ENCODE assay signal across 8 cellular contexts in genomic region chr15:72199721-72200212, GRCh38. TPM values are rescaled to one million over a fixed set of nuclear protein-coding genes. Genes with fewer than 3 reads are reported as not detected.
A peak's percentile ranks its signal among the peaks of the same experiment; 100 is the strongest.
DNase-seq lines count a peak whose midpoint lies in the region; TF ChIP-seq lines count a peak whose summit lies in the region.

No MANE protein-coding gene starts in this region.

- TF ChIP-seq CTCF in Loucy (conservative IDR thresholded peaks at IDR 0.05; ENCODE audit: low read length): peak; percentile 92
- TF ChIP-seq CTCF in glutamatergic neuron (IDR thresholded peaks at IDR 0.05; ENCODE audit: partially characterized antibody, unreplicated experiment): peak; percentile 85
- TF ChIP-seq CTCF in uterus (IDR thresholded peaks at IDR 0.05): peak; percentile 82 to 89 (median 86)

- peaks cover 47% of the 10 kb centered on the region for H4K20me1 ChIP-seq in Loucy (ENCODE audit: insufficient read depth, low read length, poor library complexity, severe bottlenecking)

- H3K9me3 ChIP-seq in Loucy (ENCODE audit: insufficient read depth, low read depth, low read length) (no peaks in the 10 kb centered on the region), uterus (no peaks in the 10 kb centered on the region)

- H3K27me3 Mint-ChIP-seq in activated naive CD4-positive, alpha-beta T cell treated with anti-CD3 and anti-CD28 coated beads, Interleukin-2, amount 50 U/mL, for 24 hours: peaks cover 9% of the 10 kb centered on the region
- H3K27me3 Mint-ChIP-seq in glutamatergic neuron (ENCODE audit: unreplicated experiment): peaks cover 12% of the 10 kb centered on the region

- intact Hi-C loops in posterior cingulate gyrus (cut with DNase I): loop anchor here (10.0 kb wide), 1 partner anchor 75 kb away; the partner anchor contains the start of gene PARP6
- intact Hi-C loops in uterus (cut with DNase I; ENCODE audit: low total_unique reads): loop anchor here (10.0 kb wide), 1 partner anchor 75 kb away; the partner anchor contains the start of gene PARP6

- H3K27me3 ChIP-seq in Loucy (ENCODE audit: insufficient read depth, low read length, poor library complexity, severe bottlenecking): no peaks in the 10 kb centered on the region
- peaks cover 0 to 11% of the 10 kb centered on the region in 2 donors for H3K27me3 ChIP-seq in uterus

- no peaks in the 10 kb centered on the region for H3K9me3 Mint-ChIP-seq in activated naive CD4-positive, alpha-beta T cell treated with anti-CD3 and anti-CD28 coated beads, Interleukin-2, amount 50 U/mL, for 24 hours
- peaks cover 14% of the 10 kb centered on the region for H3K9me3 Mint-ChIP-seq in glutamatergic neuron (ENCODE audit: unreplicated experiment)

- H3K36me3 ChIP-seq in Loucy (ENCODE audit: insufficient read depth, low read length) (peaks cover 70% of the 10 kb centered on the region), uterus (no peaks in the 10 kb centered on the region)

- peak overlapping the region; percentile 41 for H3K27ac Mint-ChIP-seq in activated naive CD4-positive, alpha-beta T cell treated with anti-CD3 and anti-CD28 coated beads, Interleukin-2, amount 50 U/mL, for 24 hours
- H3K27ac Mint-ChIP-seq in glutamatergic neuron (ENCODE audit: unreplicated experiment): no peak overlapping the region

- TF ChIP-seq POLR2A in uterus (IDR thresholded peaks at IDR 0.05): no peak

- H3K4me1 Mint-ChIP-seq in activated naive CD4-positive, alpha-beta T cell treated with anti-CD3 and anti-CD28 coated beads, Interleukin-2, amount 50 U/mL, for 24 hours: peaks cover 10% of the 10 kb centered on the region
- no peaks in the 10 kb centered on the region for H3K4me1 Mint-ChIP-seq in glutamatergic neuron (ENCODE audit: low read depth, unreplicated experiment)

- no peaks in the 10 kb centered on the region; the same call in none of the 2 replicates for H3F3A ChIP-seq in Loucy (ENCODE audit: low read depth)

- no peak overlapping the region for H3K4me3 ChIP-seq in Loucy (ENCODE audit: low read length, poor library complexity, severe bottlenecking)
- H3K4me3 ChIP-seq in uterus: no peak overlapping the region

- DNase-seq in NCI-H1436 (lab: John Stamatoyannopoulos, UW): peak; percentile 48
- no peak for DNase-seq in NCI-H1436 treated with DMSO at 0.1 percent for 48 hours (lab: John Stamatoyannopoulos, UW)
- DNase-seq in SKM-1 treated with dmso at 0.1 percent for 144 hours (lab: John Stamatoyannopoulos, UW; ENCODE audit: unreplicated experiment): peak; percentile 47
- DNase-seq in glutamatergic neuron: peak; percentile 79
- DNase-seq in posterior cingulate gyrus: peak; percentile 43 to 95 (median 80)
- peak; percentile 69 to 73 for DNase-seq in uterus

- H3K79me2 ChIP-seq in Loucy (ENCODE audit: insufficient read depth, low read length): peaks cover 9% of the 10 kb centered on the region; the same call in 1 of the 2 replicates

- H3K9ac ChIP-seq in Loucy (ENCODE audit: low read depth, low read length, poor library complexity, severe bottlenecking): no peak overlapping the region

- H3K36me3 Mint-ChIP-seq in activated naive CD4-positive, alpha-beta T cell treated with anti-CD3 and anti-CD28 coated beads, Interleukin-2, amount 50 U/mL, for 24 hours: peaks cover 9% of the 10 kb centered on the region
- H3K36me3 Mint-ChIP-seq in glutamatergic neuron (ENCODE audit: unreplicated experiment): no peaks in the 10 kb centered on the region

- H3K9me2 ChIP-seq in Loucy (replicated peaks; ENCODE audit: low read depth, low read length): no peaks in the 10 kb centered on the region

- H3K4me2 ChIP-seq in Loucy (ENCODE audit: low read depth, low read length, poor library complexity, severe bottlenecking): no peak overlapping the region

- H2AFZ ChIP-seq in Loucy (ENCODE audit: low read length): no peak overlapping the region

- H3K27ac ChIP-seq in uterus: no peak overlapping the region

- H3K4me1 ChIP-seq in Loucy (ENCODE audit: insufficient read depth, low read length, poor library complexity, severe bottlenecking) (peaks cover 7% of the 10 kb centered on the region), uterus (peaks cover 0 to 5% of the 10 kb centered on the region in 2 donors)

- H3K4me3 Mint-ChIP-seq in activated naive CD4-positive, alpha-beta T cell treated with anti-CD3 and anti-CD28 coated beads, Interleukin-2, amount 50 U/mL, for 24 hours: no peak overlapping the region
- H3K4me3 Mint-ChIP-seq in glutamatergic neuron (ENCODE audit: unreplicated experiment): no peak overlapping the region

RNA-seq across cellular contexts. Expression of gene GRAMD2A, which starts 2.2 kb away (rescaled TPM):
- total RNA-seq in glutamatergic neuron (ENCODE audit: unreplicated experiment) (not detected), uterus (1 to 10 TPM in 1 of 4 donors, under 1 TPM in 1, not detected in 2; 0.67 to 4.1 TPM)

RNA-seq across cellular contexts. Expression of gene PKM, which starts 31.2 kb away (rescaled TPM):
- total RNA-seq in glutamatergic neuron (ENCODE audit: unreplicated experiment) (949 TPM), uterus (100 to 1,000 TPM; 101 to 443 (median 191) TPM)
